In genomic region chr1:237811633-237812032, GRCh38 we compare ENCODE assay signal across 21 cellular contexts.
DNase-seq lines count a peak whose midpoint lies in the region; ATAC-seq and TF ChIP-seq lines count a peak whose summit lies in the region.
"Had no signal": no experiment of that assay in that cellular context is flagged by ENCODE, and none has a peak within 500 bp of the region (broad histone marks: within the 10 kb centered on the region; RNA-seq: fewer than 3 reads in every experiment).

No MANE protein-coding gene starts in this region.

- H3K9me3 ChIP-seq in left ventricle myocardium inferior (replicated peaks) (no peaks in the 10 kb centered on the region), right cardiac atrium (ENCODE audit: control insufficient read depth, low read length) (no peaks in the 10 kb centered on the region)
- H3K9me3 ChIP-seq: A549; BE2C; BLaER1 treated with 17β-estradiol and CSF1 and Interleukin-3, amounts not matched to agents 10 nM and 100 nM; HAP-1 had no signal

- peaks cover 7 to 10% of the 10 kb centered on the region in 2 donors for H3K4me1 Mint-ChIP-seq in natural killer cell
- peaks cover 0 to 5% of the 10 kb centered on the region in 2 donors for H3K4me1 Mint-ChIP-seq in natural killer cell treated with Interleukin-12 subunit alpha and Interleukin-12 subunit beta and Interleukin-15 and Interleukin-18, amount 100 ng/mL, for 72 hours (ENCODE audit: low read depth in 2 of 2)
- peaks cover 0 to 2% of the 10 kb centered on the region in 2 donors for H3K4me1 Mint-ChIP-seq in effector memory CD8-positive, alpha-beta T cell (ENCODE audit: low read depth in 2 of 2)
- H3K4me1 Mint-ChIP-seq: CD14-positive monocyte had no signal

- no peak overlapping the region for H3K4me3 Mint-ChIP-seq in natural killer cell
- no peak overlapping the region for H3K4me3 Mint-ChIP-seq in natural killer cell treated with Interleukin-12 subunit alpha and Interleukin-12 subunit beta and Interleukin-15 and Interleukin-18, amount 100 ng/mL, for 72 hours
- no peak overlapping the region for H3K4me3 Mint-ChIP-seq in effector memory CD8-positive, alpha-beta T cell
- H3K4me3 Mint-ChIP-seq: CD14-positive monocyte; CD4-positive, alpha-beta T cell; GM23338 had no signal

- ATAC-seq in right cardiac atrium (no peak), natural killer cell (peak; percentile 37 to 61 (median 49))
- ATAC-seq in natural killer cell treated with Interleukin-12 subunit alpha and Interleukin-12 subunit beta and Interleukin-15 and Interleukin-18, amount 100 ng/mL, for 72 hours, result no peak
- peak; percentile 83 for ATAC-seq in effector memory CD8-positive, alpha-beta T cell (replicated peaks)
- ATAC-seq: A549, GM23338 had no signal

- intact Hi-C loops in left ventricle myocardium inferior (cut with micrococcal nuclease), result no loop called here
- intact Hi-C loops in right cardiac atrium (cut with DNase I), result no loop called here
- intact Hi-C loops in natural killer cell (cut with micrococcal nuclease), result no loop called here

- H3K9me3 Mint-ChIP-seq in natural killer cell, result no peaks in the 10 kb centered on the region
- H3K9me3 Mint-ChIP-seq in natural killer cell treated with Interleukin-12 subunit alpha and Interleukin-12 subunit beta and Interleukin-15 and Interleukin-18, amount 100 ng/mL, for 72 hours, result no peaks in the 10 kb centered on the region
- no peaks in the 10 kb centered on the region for H3K9me3 Mint-ChIP-seq in effector memory CD8-positive, alpha-beta T cell
- H3K9me3 Mint-ChIP-seq: CD4-positive, alpha-beta T cell; CD8-positive, alpha-beta memory T cell had no signal

- peak overlapping the region; percentile 28 for H3K27ac ChIP-seq in left ventricle myocardium inferior (replicated peaks)
- no peak overlapping the region for H3K27ac ChIP-seq in right cardiac atrium (ENCODE audit: low read length)
- H3K27ac ChIP-seq: A549; BLaER1 treated with 17β-estradiol and CSF1 and Interleukin-3, amounts not matched to agents 10 nM and 100 nM had no signal

- DNase-seq in left ventricle myocardium inferior, result no peak
- no peak for DNase-seq in right cardiac atrium
- no peak for DNase-seq in natural killer cell
- DNase-seq in natural killer cell treated with Interleukin-12 subunit alpha and Interleukin-12 subunit beta and Interleukin-15 and Interleukin-18, amount 100 ng/mL, for 72 hours (ENCODE audit: low spot score), result no peak
- DNase-seq in effector memory CD8-positive, alpha-beta T cell, result no peak
- DNase-seq in amygdala (lab: John Stamatoyannopoulos, UW), result no peak
- no peak for DNase-seq in HCEC 1CT
- DNase-seq: 8988T; ACHN; AML-193; BE2C; CD4-positive, alpha-beta T cell; DMS79; EL; GF-D8 had no signal

- H3K4me1 ChIP-seq in left ventricle myocardium inferior (peaks cover 68% of the 10 kb centered on the region), right cardiac atrium (ENCODE audit: control insufficient read depth, insufficient read depth, low read length) (no peaks in the 10 kb centered on the region)
- H3K4me1 ChIP-seq: A549; BE2C; BLaER1 treated with 17β-estradiol and CSF1 and Interleukin-3, amounts not matched to agents 10 nM and 100 nM had no signal

- H3K4me3 ChIP-seq in left ventricle myocardium inferior, result no peak overlapping the region
- H3K4me3 ChIP-seq in right cardiac atrium (ENCODE audit: low read length), result no peak overlapping the region
- H3K4me3 ChIP-seq: A549; BLaER1 treated with 17β-estradiol and CSF1 and Interleukin-3, amounts not matched to agents 10 nM and 100 nM; GM23338; HAP-1 had no signal

- 59% methylated on average over 5 of the region's 5 CpGs for WGBS in right cardiac atrium

- TF ChIP-seq CTCF in left ventricle myocardium inferior (IDR thresholded peaks at IDR 0.05; ENCODE audit: borderline replicate concordance) (no peak), natural killer cell (IDR thresholded peaks at IDR 0.05) (no peak)

- no peak overlapping the region for H3K27ac Mint-ChIP-seq in natural killer cell
- no peak overlapping the region for H3K27ac Mint-ChIP-seq in natural killer cell treated with Interleukin-12 subunit alpha and Interleukin-12 subunit beta and Interleukin-15 and Interleukin-18, amount 100 ng/mL, for 72 hours
- no peak overlapping the region for H3K27ac Mint-ChIP-seq in effector memory CD8-positive, alpha-beta T cell
- H3K27ac Mint-ChIP-seq: CD14-positive monocyte; CD4-positive, alpha-beta T cell; GM23338 had no signal

- peaks cover 33% of the 10 kb centered on the region for H3K36me3 ChIP-seq in left ventricle myocardium inferior
- H3K36me3 ChIP-seq: BE2C; BLaER1 treated with 17β-estradiol and CSF1 and Interleukin-3, amounts not matched to agents 10 nM and 100 nM; HAP-1 had no signal

- H3K27me3 Mint-ChIP-seq in natural killer cell (ENCODE audit: low read depth in 2 of 2), result peaks cover 2 to 6% of the 10 kb centered on the region in 2 donors
- no peaks in the 10 kb centered on the region for H3K27me3 Mint-ChIP-seq in natural killer cell treated with Interleukin-12 subunit alpha and Interleukin-12 subunit beta and Interleukin-15 and Interleukin-18, amount 100 ng/mL, for 72 hours
- no peaks in the 10 kb centered on the region for H3K27me3 Mint-ChIP-seq in effector memory CD8-positive, alpha-beta T cell
- H3K27me3 Mint-ChIP-seq: CD8-positive, alpha-beta memory T cell had no signal

- H3K27me3 ChIP-seq in left ventricle myocardium inferior (ENCODE audit: low read depth), result no peaks in the 10 kb centered on the region
- no peaks in the 10 kb centered on the region for H3K27me3 ChIP-seq in right cardiac atrium (ENCODE audit: control insufficient read depth, insufficient read depth)
- H3K27me3 ChIP-seq: BE2C; BLaER1 treated with 17β-estradiol and CSF1 and Interleukin-3, amounts not matched to agents 10 nM and 100 nM had no signal

- H3K36me3 Mint-ChIP-seq in natural killer cell, result no peaks in the 10 kb centered on the region
- no peaks in the 10 kb centered on the region for H3K36me3 Mint-ChIP-seq in natural killer cell treated with Interleukin-12 subunit alpha and Interleukin-12 subunit beta and Interleukin-15 and Interleukin-18, amount 100 ng/mL, for 72 hours
- H3K36me3 Mint-ChIP-seq in effector memory CD8-positive, alpha-beta T cell (ENCODE audit: insufficient read depth), result no peaks in the 10 kb centered on the region
- H3K36me3 Mint-ChIP-seq: CD14-positive monocyte; CD8-positive, alpha-beta memory T cell had no signal

Comparison
In these comparisons a context has a peak if more than half of its experiments do, and no peak if none do; other contexts are left out.
1. ATAC-seq: peak in natural killer cell (3 of 3) and effector memory CD8-positive, alpha-beta T cell (single experiment); none in right cardiac atrium (0 of 2) and natural killer cell treated with Interleukin-12 subunit alpha and Interleukin-12 subunit beta and Interleukin-15 and Interleukin-18, amount 100 ng/mL, for 72 hours (0 of 2).